ENCODE assay signal across 4 cellular contexts in the genomic region with DNA sequence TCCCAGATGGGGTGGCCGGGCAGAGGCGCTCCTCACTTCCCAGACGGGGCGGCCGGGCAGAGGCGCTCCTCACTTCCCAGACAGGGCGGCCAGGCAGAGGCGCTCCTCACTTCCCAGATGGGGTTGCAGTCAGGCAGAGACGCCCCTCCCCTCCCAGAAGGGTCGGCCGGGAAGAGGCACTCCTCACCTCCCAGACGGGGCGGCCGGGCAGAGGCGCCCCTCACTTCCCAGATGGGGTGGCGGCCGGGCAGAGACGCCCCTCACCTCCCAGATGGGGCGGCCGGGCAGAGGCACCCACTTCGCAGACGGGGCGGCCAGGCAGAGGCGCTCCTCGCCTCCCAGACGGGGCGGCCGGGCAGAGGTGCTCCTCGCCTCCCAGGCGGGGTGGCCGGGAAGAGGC. TPM values are rescaled to one million over a fixed set of nuclear protein-coding genes. Genes with fewer than 3 reads are reported as not detected.
DNase-seq lines count a peak whose midpoint lies in the region; ATAC-seq, FAIRE-seq and TF ChIP-seq lines count a peak whose summit lies in the region.
"Not testable (repeated sequence)": the region's sequence is repeated elsewhere in the genome, so short reads cannot be mapped to it uniquely, and the experiment has no call there.

No MANE protein-coding gene starts in this region.

- ATAC-seq in right cardiac atrium = not testable (repeated sequence)

- not testable (repeated sequence) for FAIRE-seq in kidney (lab: Jason Lieb, UNC)

- H3K9ac ChIP-seq in BLaER1; BLaER1 treated with 17β-estradiol and CSF1 and Interleukin-3, amounts not matched to agents 10 nM and 100 nM; kidney (ENCODE audit: low read length in 2 of 2): not testable (repeated sequence)

- peaks cover 90% of the 10 kb centered on the region for H3K9me3 ChIP-seq in BLaER1
- peaks cover 88 to 100% (median 93%) of the 10 kb centered on the region in 11 experiments for H3K9me3 ChIP-seq in BLaER1 treated with 17β-estradiol and CSF1 and Interleukin-3, amounts not matched to agents 10 nM and 100 nM (replicated peaks in 1 of 11)
- not testable (repeated sequence) for H3K9me3 ChIP-seq in right cardiac atrium (ENCODE audit: control insufficient read depth, low read length); kidney (ENCODE audit: control insufficient read depth in 1 of 2, low read length in 2 of 2)

- not testable (repeated sequence) for H4K20me1 ChIP-seq in BLaER1
- peaks cover 0 to 11% (median 0%) of the 10 kb centered on the region in 11 experiments; a peak in 5 of 22 replicates for H4K20me1 ChIP-seq in BLaER1 treated with 17β-estradiol and CSF1 and Interleukin-3, amounts not matched to agents 10 nM and 100 nM

- H3K27ac ChIP-seq in BLaER1; BLaER1 treated with 17β-estradiol and CSF1 and Interleukin-3, amounts not matched to agents 10 nM and 100 nM; right cardiac atrium (ENCODE audit: low read length); kidney (ENCODE audit: low read depth in 2 of 2, low read length in 2 of 2): not testable (repeated sequence)

- intact Hi-C loops in right cardiac atrium (cut with DNase I); kidney (cut with DNase I): not testable (repeated sequence)

- H3K4me3 ChIP-seq in BLaER1 = peak overlapping the region; percentile 52
- peak overlapping the region; percentile 12 to 58 (median 36); a peak in 13 of 20 replicates for H3K4me3 ChIP-seq in BLaER1 treated with 17β-estradiol and CSF1 and Interleukin-3, amounts not matched to agents 10 nM and 100 nM
- not testable (repeated sequence) for H3K4me3 ChIP-seq in right cardiac atrium (ENCODE audit: low read length); kidney (ENCODE audit: low read length in 2 of 2)

- not testable (repeated sequence) for TF ChIP-seq CTCF in kidney (IDR thresholded peaks at IDR 0.05; ENCODE audit: borderline replicate concordance, extremely low read depth, insufficient read depth)

- H3K27me3 ChIP-seq in BLaER1; BLaER1 treated with 17β-estradiol and CSF1 and Interleukin-3, amounts not matched to agents 10 nM and 100 nM; right cardiac atrium (ENCODE audit: control insufficient read depth, insufficient read depth): not testable (repeated sequence)

- peaks cover 72% of the 10 kb centered on the region for H3K36me3 ChIP-seq in BLaER1
- H3K36me3 ChIP-seq in BLaER1 treated with 17β-estradiol and CSF1 and Interleukin-3, amounts not matched to agents 10 nM and 100 nM = peaks cover 72 to 98% (median 82%) of the 10 kb centered on the region in 11 experiments
- H3K36me3 ChIP-seq in kidney (ENCODE audit: control insufficient read depth in 1 of 2, insufficient read depth in 2 of 2, low read length in 2 of 2) = not testable (repeated sequence)

- H3K4me2 ChIP-seq in BLaER1; BLaER1 treated with 17β-estradiol and CSF1 and Interleukin-3, amounts not matched to agents 10 nM and 100 nM: not testable (repeated sequence)

- H3K4me1 ChIP-seq in BLaER1; BLaER1 treated with 17β-estradiol and CSF1 and Interleukin-3, amounts not matched to agents 10 nM and 100 nM; right cardiac atrium (ENCODE audit: control insufficient read depth, insufficient read depth, low read length); kidney (ENCODE audit: control insufficient read depth in 1 of 2, insufficient read depth in 1 of 2, low read depth in 1 of 2, low read length in 2 of 2): not testable (repeated sequence)

- 98% methylated on average over 31 of the region's 31 CpGs for WGBS in right cardiac atrium

- DNase-seq in right cardiac atrium (peak; percentile 10 to 51 (median 32)), kidney (peak; percentile 63)

RNA-seq across cellular contexts. Expression of a gene that starts 13.8 kb away (rescaled TPM):
- total RNA-seq in right cardiac atrium (100 to 1,000 TPM; 144 to 164 (median 155) TPM), kidney (162 TPM)
- polyA plus RNA-seq in right cardiac atrium (89.7 TPM), kidney (ENCODE audit: insufficient read depth, low read depth, low replicate concordance) (123 TPM)
